Comparison of ENCODE assay signal across 10 cellular contexts in the genomic region with DNA sequence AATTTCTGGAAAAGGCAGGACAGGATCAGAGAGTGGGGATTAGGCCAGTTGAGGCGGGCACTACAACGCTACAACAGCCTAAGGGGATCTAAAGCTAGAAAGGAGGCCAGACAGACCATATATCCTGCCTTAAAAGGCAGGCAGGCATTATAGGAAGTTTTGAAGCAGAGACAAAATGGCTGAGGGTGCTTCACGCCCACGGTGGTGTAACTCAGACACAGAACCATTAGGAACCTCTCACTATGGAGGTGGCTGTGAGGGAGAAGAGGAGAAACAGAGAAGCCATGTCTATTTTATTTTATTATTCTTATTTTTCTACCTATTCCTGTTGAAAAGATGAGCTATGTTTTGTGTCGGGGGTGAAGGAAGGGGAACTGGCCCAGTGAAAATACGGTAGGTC. TPM values are rescaled to one million over a fixed set of nuclear protein-coding genes. Genes with fewer than 3 reads are reported as not detected.
DNase-seq lines count a peak whose midpoint lies in the region; ATAC-seq lines count a peak whose summit lies in the region.
"Had no signal": no experiment of that assay in that cellular context is flagged by ENCODE, and none has a peak within 500 bp of the region (broad histone marks: within the 10 kb centered on the region; RNA-seq: fewer than 3 reads in every experiment).

No MANE protein-coding gene starts in this region.

- CTCF ChIA-PET in activated CD4-positive, alpha-beta T cell treated with anti-CD3 and anti-CD28 coated beads, Interleukin-2, amount 10 ng/mL, durations not matched to agents 7 days and 5 days (lab: Charles Lee): interaction anchor here (0.9 to 1.4 kb wide), 4 partner anchors 62 to 109 kb away, joined by 3 to 5 read pairs (median 3); no protein-coding TSS in a partner anchor
- CTCF ChIA-PET in activated CD4-positive, alpha-beta memory T cell treated with anti-CD3 and anti-CD28 coated beads for 36 hours (lab: Charles Lee): no interaction called here

- no peak overlapping the region for H3K9ac ChIP-seq in stomach smooth muscle (ENCODE audit: low read length in 2 of 2)

- intact Hi-C loops in activated CD4-positive, alpha-beta memory T cell treated with anti-CD3 and anti-CD28 coated beads for 36 hours (cut with micrococcal nuclease): loop anchor here (10.0 kb wide), 2 partner anchors 247 to 317 kb away; partner anchors contain the start of genes IMPDH2, NDUFAF3 and QRICH1

- no peaks in the 10 kb centered on the region for H3K27me3 Mint-ChIP-seq in activated CD4-positive, alpha-beta T cell treated with anti-CD3 and anti-CD28 coated beads, Interleukin-2, amount 10 ng/mL, durations not matched to agents 7 days and 5 days
- no peaks in the 10 kb centered on the region for H3K27me3 Mint-ChIP-seq in activated CD4-positive, alpha-beta memory T cell treated with anti-CD3 and anti-CD28 coated beads for 36 hours
- peaks cover under 1 to 4% (median 3%) of the 10 kb centered on the region in 3 donors for H3K27me3 Mint-ChIP-seq in immature natural killer cell (ENCODE audit: low read depth in 3 of 3)

- H3K27ac ChIP-seq in stomach smooth muscle (ENCODE audit: low read length): peak overlapping the region; percentile 41

- H3K4me3 ChIP-seq in stomach smooth muscle (ENCODE audit: low read length in 2 of 2): no peak overlapping the region

- H3K4me3 Mint-ChIP-seq in activated CD4-positive, alpha-beta T cell treated with anti-CD3 and anti-CD28 coated beads, Interleukin-2, amount 10 ng/mL, durations not matched to agents 7 days and 5 days: peak overlapping the region; percentile 9
- no peak overlapping the region for H3K4me3 Mint-ChIP-seq in activated CD4-positive, alpha-beta memory T cell treated with anti-CD3 and anti-CD28 coated beads for 36 hours
- H3K4me3 Mint-ChIP-seq in immature natural killer cell: peak overlapping the region in 1 of 5 donors; percentile 36

- H3K36me3 Mint-ChIP-seq in activated CD4-positive, alpha-beta T cell treated with anti-CD3 and anti-CD28 coated beads, Interleukin-2, amount 10 ng/mL, durations not matched to agents 7 days and 5 days (ENCODE audit: low read depth): peaks cover 9% of the 10 kb centered on the region
- H3K36me3 Mint-ChIP-seq in activated CD4-positive, alpha-beta memory T cell treated with anti-CD3 and anti-CD28 coated beads for 36 hours: peaks cover 5% of the 10 kb centered on the region
- H3K36me3 Mint-ChIP-seq in immature natural killer cell: peaks cover 0 to 3% (median 0%) of the 10 kb centered on the region in 3 donors

- peaks cover 0 to 1% of the 10 kb centered on the region in 2 donors for H3K36me3 ChIP-seq in stomach smooth muscle (ENCODE audit: control insufficient read depth in 2 of 2, insufficient read depth in 2 of 2, low read length in 2 of 2)

- POLR2A ChIA-PET in activated CD4-positive, alpha-beta T cell treated with anti-CD3 and anti-CD28 coated beads, Interleukin-2, amount 10 ng/mL, durations not matched to agents 7 days and 5 days (lab: Charles Lee): no interaction called here
- POLR2A ChIA-PET in activated CD4-positive, alpha-beta memory T cell treated with anti-CD3 and anti-CD28 coated beads for 36 hours (lab: Charles Lee): interaction anchor here (1.0 kb wide), 1 partner anchor 122 kb away, joined by 6 read pairs; no protein-coding TSS in a partner anchor

- peak overlapping the region; percentile 97 for H3K27ac Mint-ChIP-seq in activated CD4-positive, alpha-beta T cell treated with anti-CD3 and anti-CD28 coated beads, Interleukin-2, amount 10 ng/mL, durations not matched to agents 7 days and 5 days
- peak overlapping the region; percentile 82 for H3K27ac Mint-ChIP-seq in activated CD4-positive, alpha-beta memory T cell treated with anti-CD3 and anti-CD28 coated beads for 36 hours
- peak overlapping the region in 5 of 6 donors; percentile 54 to 89 (median 75) for H3K27ac Mint-ChIP-seq in immature natural killer cell

- H3K9me3 ChIP-seq in stomach smooth muscle (ENCODE audit: control insufficient read depth in 2 of 2, low read length in 2 of 2): no peaks in the 10 kb centered on the region

- H3K4me1 Mint-ChIP-seq in activated CD4-positive, alpha-beta T cell treated with anti-CD3 and anti-CD28 coated beads, Interleukin-2, amount 10 ng/mL, durations not matched to agents 7 days and 5 days: peaks cover 44% of the 10 kb centered on the region
- peaks cover 43% of the 10 kb centered on the region for H3K4me1 Mint-ChIP-seq in activated CD4-positive, alpha-beta memory T cell treated with anti-CD3 and anti-CD28 coated beads for 36 hours (ENCODE audit: low read depth)
- peaks cover 33 to 39% of the 10 kb centered on the region in 2 donors for H3K4me1 Mint-ChIP-seq in immature natural killer cell

- no peak for DNase-seq in activated CD4-positive, alpha-beta T cell treated with anti-CD3 and anti-CD28 coated beads, Interleukin-2, amount 10 ng/mL, durations not matched to agents 7 days and 5 days
- DNase-seq in activated CD4-positive, alpha-beta T cell treated with anti-CD3 and anti-CD28 coated beads for 1 hour: no peak
- DNase-seq in activated CD4-positive, alpha-beta memory T cell treated with anti-CD3 and anti-CD28 coated beads for 36 hours: no peak
- DNase-seq in immature natural killer cell: no peak
- no peak for DNase-seq in MV-4-11 (lab: John Stamatoyannopoulos, UW)
- DNase-seq: NCI-H1694 treated with DMSO at 0.1 percent for 48 hours, OCI-M1 had no signal

- no peaks in the 10 kb centered on the region for H3K9me3 Mint-ChIP-seq in activated CD4-positive, alpha-beta T cell treated with anti-CD3 and anti-CD28 coated beads, Interleukin-2, amount 10 ng/mL, durations not matched to agents 7 days and 5 days
- H3K9me3 Mint-ChIP-seq in activated CD4-positive, alpha-beta memory T cell treated with anti-CD3 and anti-CD28 coated beads for 36 hours: no peaks in the 10 kb centered on the region
- H3K9me3 Mint-ChIP-seq in immature natural killer cell: no peaks in the 10 kb centered on the region

- H3K4me1 ChIP-seq in stomach smooth muscle (ENCODE audit: control insufficient read depth, insufficient read depth, low read length): peaks cover 21% of the 10 kb centered on the region

- H3K27me3 ChIP-seq in stomach smooth muscle (ENCODE audit: control insufficient read depth in 1 of 2, insufficient read depth in 2 of 2, low read length in 2 of 2): no peaks in the 10 kb centered on the region

- ATAC-seq in GM21529 (IDR thresholded peaks at IDR 0.05; ENCODE audit: unreplicated experiment): no peak
- no peak for ATAC-seq in GM18868 (IDR thresholded peaks at IDR 0.05; ENCODE audit: unreplicated experiment)

RNA-seq across cellular contexts. Expression of gene USP4, which starts 2.1 kb away (rescaled TPM):
- 10 to 100 TPM; 87.1 to 88.4 TPM for total RNA-seq in activated CD4-positive, alpha-beta T cell treated with anti-CD3 and anti-CD28 coated beads, Interleukin-2, amount 10 ng/mL, durations not matched to agents 7 days and 5 days
- 10 to 100 TPM; 79.4 to 79.7 TPM for total RNA-seq in activated CD4-positive, alpha-beta memory T cell treated with anti-CD3 and anti-CD28 coated beads for 36 hours
- polyA plus RNA-seq in immature natural killer cell: 10 to 100 TPM; 52.7 to 84.0 (median 76.1) TPM

RNA-seq across cellular contexts. Expression of gene GPX1, which starts 16.2 kb away (rescaled TPM):
- total RNA-seq in activated CD4-positive, alpha-beta T cell treated with anti-CD3 and anti-CD28 coated beads, Interleukin-2, amount 10 ng/mL, durations not matched to agents 7 days and 5 days: 100 to 1,000 TPM in 1 of 2 experiments, 10 to 100 TPM in 1; 89.7 to 110 TPM
- total RNA-seq in activated CD4-positive, alpha-beta memory T cell treated with anti-CD3 and anti-CD28 coated beads for 36 hours: 100 to 1,000 TPM; 176 to 177 TPM
- polyA plus RNA-seq in immature natural killer cell: 100 to 1,000 TPM; 127 to 194 (median 131) TPM
